In genomic region chr2:29662841-29663240, GRCh38 we compare ENCODE assay signal across 2 cellular contexts.
TF ChIP-seq lines count a peak whose summit lies in the region.

No MANE protein-coding gene starts in this region.

TF ChIP-seq in SK-N-SH, 30 proteins besides CTCF, POLR2A, EP300 and RAD21:
- no peak for TF ChIP-seq TEAD4 (IDR thresholded peaks at IDR 0.05; ENCODE audit: borderline replicate concordance, insufficient read depth)
- TF ChIP-seq SMC3 (IDR thresholded peaks at IDR 0.05; ENCODE audit: low read depth, low read length), result no peak
- no peak for TF ChIP-seq MAX (IDR thresholded peaks at IDR 0.05; ENCODE audit: low read depth)
- TF ChIP-seq RFX5 (IDR thresholded peaks at IDR 0.05; ENCODE audit: low read length), result no peak
- no peak for TF ChIP-seq FOXM1 (IDR thresholded peaks at IDR 0.05; ENCODE audit: low read depth)

TF ChIP-seq in SK-N-SH treated with all-trans-retinoic acid at 6 μM for 48 hours, 23 proteins besides CTCF, POLR2A, EP300 and RAD21:
- TF ChIP-seq SNAI2 (CRISPR knock-in tag; IDR thresholded peaks at IDR 0.05) (no peak), GLIS3 (CRISPR knock-in tag; IDR thresholded peaks at IDR 0.05) (no peak), TOX (CRISPR knock-in tag; IDR thresholded peaks at IDR 0.05; ENCODE audit: borderline replicate concordance) (no peak), ZC3H10 (CRISPR knock-in tag; IDR thresholded peaks at IDR 0.05) (no peak), ZFP30 (CRISPR knock-in tag; IDR thresholded peaks at IDR 0.05) (no peak), ZNF565 (CRISPR knock-in tag; conservative IDR thresholded peaks at IDR 0.05; ENCODE audit: low read depth) (no peak), PPARA (CRISPR knock-in tag; IDR thresholded peaks at IDR 0.05; ENCODE audit: borderline replicate concordance) (no peak), CSDC2 (CRISPR knock-in tag; IDR thresholded peaks at IDR 0.05) (no peak), ZNF70 (CRISPR knock-in tag; IDR thresholded peaks at IDR 0.05) (no peak), TSHZ2 (CRISPR knock-in tag; IDR thresholded peaks at IDR 0.05) (no peak), OSR1 (CRISPR knock-in tag; IDR thresholded peaks at IDR 0.05) (no peak)
